Comparison of ENCODE assay signal across 12 cellular contexts in genomic region chr4:26034849-26035248, GRCh38.
A peak's percentile ranks its signal among the peaks of the same experiment; 100 is the strongest.
DNase-seq lines count a peak whose midpoint lies in the region; ATAC-seq lines count a peak whose summit lies in the region.
"Had no signal": no experiment of that assay in that cellular context is flagged by ENCODE, and none has a peak within 500 bp of the region (broad histone marks: within the 10 kb centered on the region; RNA-seq: fewer than 3 reads in every experiment).

No MANE protein-coding gene starts in this region.

- intact Hi-C loops in activated T-helper 1 cell treated with anti-CD3 and anti-CD28 coated beads, Interleukin-12 subunit alpha, Interleukin-12 subunit beta, Interleukin-2, Interleukin-4 antibody, amounts not matched to agents 30 ng/mL and 10 ng/mL and 1 ng/mL, durations not matched to agents 14 hours and 24 hours and 36 hours (cut with micrococcal nuclease) = loop anchor here (1.0 kb wide), 1 partner anchor 39 kb away; no protein-coding TSS in a partner anchor

- H3K36me3 Mint-ChIP-seq in activated T-helper 1 cell treated with anti-CD3 and anti-CD28 coated beads, Interleukin-12 subunit alpha, Interleukin-12 subunit beta, Interleukin-2, Interleukin-4 antibody, amounts not matched to agents 30 ng/mL and 10 ng/mL and 1 ng/mL, durations not matched to agents 14 hours and 24 hours and 36 hours (ENCODE audit: low read depth) = no peaks in the 10 kb centered on the region
- H3K36me3 Mint-ChIP-seq: naive thymus-derived CD8-positive, alpha-beta T cell had no signal

- peak; percentile 37 for DNase-seq in stimulated activated CD4-positive, alpha-beta T cell treated with anti-CD3 and anti-CD28 coated beads, Interleukin-4, amount 100 ng/mL, for 24 hours
- no peak for DNase-seq in stimulated activated CD4-positive, alpha-beta T cell treated with anti-CD3 and anti-CD28 coated beads, Interleukin-2, amount 100 ng/mL, for 24 hours
- no peak for DNase-seq in activated T-helper 1 cell treated with anti-CD3 and anti-CD28 coated beads, Interleukin-12 subunit alpha, Interleukin-12 subunit beta, Interleukin-2, Interleukin-4 antibody, amounts not matched to agents 30 ng/mL and 10 ng/mL and 1 ng/mL, durations not matched to agents 14 hours and 24 hours and 36 hours (ENCODE audit: low spot score)
- DNase-seq in dermis blood vessel endothelial cell (no peak), hypothalamus (lab: John Stamatoyannopoulos, UW) (no peak)
- DNase-seq: naive thymus-derived CD8-positive, alpha-beta T cell; NCI-H187; NCI-H510A treated with DMSO at 0.1 percent for 48 hours; PC-9; stimulated activated CD4-positive, alpha-beta T cell treated with anti-CD3 and anti-CD28 coated beads, Interleukin-12 subunit alpha, Interleukin-12 subunit beta, amount 100 ng/mL, for 4 hours had no signal

- H3K27me3 Mint-ChIP-seq in activated T-helper 1 cell treated with anti-CD3 and anti-CD28 coated beads, Interleukin-12 subunit alpha, Interleukin-12 subunit beta, Interleukin-2, Interleukin-4 antibody, amounts not matched to agents 30 ng/mL and 10 ng/mL and 1 ng/mL, durations not matched to agents 14 hours and 24 hours and 36 hours (ENCODE audit: insufficient read depth) = peaks cover 3% of the 10 kb centered on the region

- H3K27ac Mint-ChIP-seq in activated T-helper 1 cell treated with anti-CD3 and anti-CD28 coated beads, Interleukin-12 subunit alpha, Interleukin-12 subunit beta, Interleukin-2, Interleukin-4 antibody, amounts not matched to agents 30 ng/mL and 10 ng/mL and 1 ng/mL, durations not matched to agents 14 hours and 24 hours and 36 hours = peak overlapping the region; percentile 35
- H3K27ac Mint-ChIP-seq: naive thymus-derived CD8-positive, alpha-beta T cell had no signal

- H3K4me3 Mint-ChIP-seq in activated T-helper 1 cell treated with anti-CD3 and anti-CD28 coated beads, Interleukin-12 subunit alpha, Interleukin-12 subunit beta, Interleukin-2, Interleukin-4 antibody, amounts not matched to agents 30 ng/mL and 10 ng/mL and 1 ng/mL, durations not matched to agents 14 hours and 24 hours and 36 hours = no peak overlapping the region
- H3K4me3 Mint-ChIP-seq: naive thymus-derived CD8-positive, alpha-beta T cell had no signal

- ATAC-seq in HG02610 (IDR thresholded peaks at IDR 0.05; ENCODE audit: unreplicated experiment) = peak; percentile 43
- ATAC-seq in GM18520 (IDR thresholded peaks at IDR 0.05; ENCODE audit: unreplicated experiment) = no peak
- ATAC-seq: naive thymus-derived CD8-positive, alpha-beta T cell had no signal

- peaks cover 6% of the 10 kb centered on the region for H3K9me3 Mint-ChIP-seq in activated T-helper 1 cell treated with anti-CD3 and anti-CD28 coated beads, Interleukin-12 subunit alpha, Interleukin-12 subunit beta, Interleukin-2, Interleukin-4 antibody, amounts not matched to agents 30 ng/mL and 10 ng/mL and 1 ng/mL, durations not matched to agents 14 hours and 24 hours and 36 hours
- H3K9me3 Mint-ChIP-seq: naive thymus-derived CD8-positive, alpha-beta T cell had no signal

- peaks cover 44% of the 10 kb centered on the region for H3K4me1 Mint-ChIP-seq in activated T-helper 1 cell treated with anti-CD3 and anti-CD28 coated beads, Interleukin-12 subunit alpha, Interleukin-12 subunit beta, Interleukin-2, Interleukin-4 antibody, amounts not matched to agents 30 ng/mL and 10 ng/mL and 1 ng/mL, durations not matched to agents 14 hours and 24 hours and 36 hours (ENCODE audit: low read depth)
- H3K4me1 Mint-ChIP-seq: naive thymus-derived CD8-positive, alpha-beta T cell had no signal
